ENCODE assay signal across 19 cellular contexts in genomic region chr1:240831922-240832321, GRCh38.
DNase-seq lines count a peak whose midpoint lies in the region; ATAC-seq and TF ChIP-seq lines count a peak whose summit lies in the region.
"Had no signal": no experiment of that assay in that cellular context is flagged by ENCODE, and none has a peak within 500 bp of the region (broad histone marks: within the 10 kb centered on the region; RNA-seq: fewer than 3 reads in every experiment).

No MANE protein-coding gene starts in this region.

- no peaks in the 10 kb centered on the region for H3K4me1 ChIP-seq in PC-9 (replicated peaks; ENCODE audit: insufficient read depth)
- H3K4me1 ChIP-seq: pancreas, vagina had no signal

- ATAC-seq in activated CD8-positive, alpha-beta T cell treated with anti-CD3 and anti-CD28 coated beads for 36 hours = no peak
- ATAC-seq: left colon; mucosa of descending colon; pancreas; stimulated activated naive CD8-positive, alpha-beta T cell treated with anti-CD3 and anti-CD28 coated beads, Interleukin-15, amount 100 ng/mL, for 72 hours had no signal

- H3K4me3 ChIP-seq in PC-9 = no peak overlapping the region
- H3K4me3 ChIP-seq: mucosa of descending colon, pancreas, vagina had no signal

- POLR2A ChIA-PET in PC-9 (lab: Charles Lee; ENCODE audit: unreplicated experiment) = no interaction called here
- POLR2A ChIA-PET in activated CD8-positive, alpha-beta T cell treated with anti-CD3 and anti-CD28 coated beads for 36 hours (lab: Charles Lee) = no interaction called here

- CTCF ChIA-PET in PC-9 (lab: Charles Lee) = interaction anchor here (0.7 kb wide), 1 partner anchor 701 kb away, joined by 5 read pairs; no protein-coding TSS in a partner anchor
- CTCF ChIA-PET in activated CD8-positive, alpha-beta T cell treated with anti-CD3 and anti-CD28 coated beads for 36 hours (lab: Charles Lee) = interaction anchor here (0.8 kb wide), 1 partner anchor 137 kb away, joined by 3 read pairs; no protein-coding TSS in a partner anchor

- H3K9me2 ChIP-seq in PC-9 (ENCODE audit: insufficient read depth) = 0 out of 2 replicates have a peak, but pooled peaks cover 4% of the 10 kb centered on the region

- no TSS peak for BruUV-seq in PC-9 (replicated peaks; lab: Mats Ljungman, UMichigan)

- no peak overlapping the region for H3K4me3 Mint-ChIP-seq in endothelial cell (ENCODE audit: unreplicated experiment)
- no peak overlapping the region for H3K4me3 Mint-ChIP-seq in T-helper 2 cell treated with Interferon-gamma antibody and Interleukin-4, amounts not matched to agents 5 μg/mL and 100 μg/mL, for 36 hours
- no peak overlapping the region for H3K4me3 Mint-ChIP-seq in activated CD8-positive, alpha-beta T cell treated with anti-CD3 and anti-CD28 coated beads for 36 hours
- H3K4me3 Mint-ChIP-seq: stimulated activated naive CD8-positive, alpha-beta T cell treated with anti-CD3 and anti-CD28 coated beads, Interleukin-15, amount 100 ng/mL, for 72 hours had no signal

- H3K27ac Mint-ChIP-seq in endothelial cell (ENCODE audit: unreplicated experiment) = no peak overlapping the region
- H3K27ac Mint-ChIP-seq in T-helper 2 cell treated with Interferon-gamma antibody and Interleukin-4, amounts not matched to agents 5 μg/mL and 100 μg/mL, for 36 hours = no peak overlapping the region
- H3K27ac Mint-ChIP-seq in activated CD8-positive, alpha-beta T cell treated with anti-CD3 and anti-CD28 coated beads for 36 hours = no peak overlapping the region
- H3K27ac Mint-ChIP-seq: stimulated activated naive CD8-positive, alpha-beta T cell treated with anti-CD3 and anti-CD28 coated beads, Interleukin-15, amount 100 ng/mL, for 72 hours had no signal

- TF ChIP-seq CTCF in 22Rv1 (IDR thresholded peaks at IDR 0.05) (peak; percentile 52), PC-9 (conservative IDR thresholded peaks at IDR 0.05) (peak; percentile 22; the same call in 1 of the 2 replicates), endothelial cell (IDR thresholded peaks at IDR 0.05; ENCODE audit: unreplicated experiment) (peak; percentile 11)
- TF ChIP-seq CTCF in activated CD8-positive, alpha-beta T cell treated with anti-CD3 and anti-CD28 coated beads for 36 hours (IDR thresholded peaks at IDR 0.05) = no peak

- no peaks in the 10 kb centered on the region for H3K4me1 Mint-ChIP-seq in endothelial cell (ENCODE audit: unreplicated experiment)
- H3K4me1 Mint-ChIP-seq in T-helper 2 cell treated with Interferon-gamma antibody and Interleukin-4, amounts not matched to agents 5 μg/mL and 100 μg/mL, for 36 hours (ENCODE audit: low read depth) = no peaks in the 10 kb centered on the region
- H3K4me1 Mint-ChIP-seq in activated CD8-positive, alpha-beta T cell treated with anti-CD3 and anti-CD28 coated beads for 36 hours (ENCODE audit: low read depth) = no peaks in the 10 kb centered on the region
- H3K4me1 Mint-ChIP-seq: stimulated activated naive CD8-positive, alpha-beta T cell treated with anti-CD3 and anti-CD28 coated beads, Interleukin-15, amount 100 ng/mL, for 72 hours had no signal

- in situ Hi-C loops in G401 (cut with HindIII; ENCODE audit: low sequenced_read_pairs) = no loop called here

- peaks cover 1% of the 10 kb centered on the region for H3K27me3 Mint-ChIP-seq in endothelial cell (ENCODE audit: unreplicated experiment)
- H3K27me3 Mint-ChIP-seq in T-helper 2 cell treated with Interferon-gamma antibody and Interleukin-4, amounts not matched to agents 5 μg/mL and 100 μg/mL, for 36 hours (ENCODE audit: low read depth) = no peaks in the 10 kb centered on the region
- H3K27me3 Mint-ChIP-seq in activated CD8-positive, alpha-beta T cell treated with anti-CD3 and anti-CD28 coated beads for 36 hours = no peaks in the 10 kb centered on the region
- H3K27me3 Mint-ChIP-seq: stimulated activated naive CD8-positive, alpha-beta T cell treated with anti-CD3 and anti-CD28 coated beads, Interleukin-15, amount 100 ng/mL, for 72 hours had no signal

- H3K79me2 ChIP-seq in PC-9 (ENCODE audit: low read depth) = no peaks in the 10 kb centered on the region

- H3K4me2 ChIP-seq in PC-9 = 0 out of 2 replicates have a peak overlapping the region, but pooled peaks have one; percentile 16

- H3K36me3 Mint-ChIP-seq in endothelial cell (ENCODE audit: low read depth, unreplicated experiment) = no peaks in the 10 kb centered on the region
- no peaks in the 10 kb centered on the region for H3K36me3 Mint-ChIP-seq in T-helper 2 cell treated with Interferon-gamma antibody and Interleukin-4, amounts not matched to agents 5 μg/mL and 100 μg/mL, for 36 hours (ENCODE audit: low read depth)
- H3K36me3 Mint-ChIP-seq in activated CD8-positive, alpha-beta T cell treated with anti-CD3 and anti-CD28 coated beads for 36 hours (ENCODE audit: low read depth) = no peaks in the 10 kb centered on the region

- DNase-seq in G401 (ENCODE audit: low spot score) (peak; percentile 41), PC-9 (no peak), endothelial cell (ENCODE audit: low spot score) (no peak)
- DNase-seq in T-helper 2 cell treated with Interferon-gamma antibody and Interleukin-4, amounts not matched to agents 5 μg/mL and 100 μg/mL, for 36 hours (ENCODE audit: low spot score) = no peak
- no peak for DNase-seq in activated CD8-positive, alpha-beta T cell treated with anti-CD3 and anti-CD28 coated beads for 36 hours
- DNase-seq in stimulated activated CD4-positive, alpha-beta T cell treated with anti-CD3 and anti-CD28 coated beads, Interleukin-4, amount 100 ng/mL, for 24 hours = no peak
- no peak for DNase-seq in effector CD4-positive, alpha-beta T cell
- DNase-seq: activated CD4-positive, CD25-positive, alpha-beta regulatory T cell; KBM-7; left colon; mucosa of descending colon; NCI-H1436 treated with DMSO at 0.1 percent for 48 hours; NCI-H446; pancreas; stimulated activated CD4-positive, alpha-beta T cell treated with anti-CD3 and anti-CD28 coated beads, Interleukin-12 subunit alpha, Interleukin-12 subunit beta, amount 100 ng/mL, for 4 hours; stimulated activated naive CD8-positive, alpha-beta T cell treated with anti-CD3 and anti-CD28 coated beads, Interleukin-15, amount 100 ng/mL, for 72 hours; T-helper 1 cell had no signal

- H3F3A ChIP-seq in PC-9 (ENCODE audit: insufficient read depth, low read depth) = no peaks in the 10 kb centered on the region

- intact Hi-C loops in PC-9 (cut with micrococcal nuclease; ENCODE audit: unreplicated experiment) = loop anchor here (1.0 to 5.0 kb wide), 4 partner anchors 22 to 99 kb away; no protein-coding TSS in a partner anchor
- intact Hi-C loops in activated CD8-positive, alpha-beta T cell treated with anti-CD3 and anti-CD28 coated beads for 36 hours (cut with micrococcal nuclease) = no loop called here

- H3K27ac ChIP-seq in 22Rv1 (no peak overlapping the region), PC-9 (no peak overlapping the region)
- H3K27ac ChIP-seq: pancreas, vagina had no signal

- H3K9me3 Mint-ChIP-seq in endothelial cell (ENCODE audit: unreplicated experiment) = no peaks in the 10 kb centered on the region
- no peaks in the 10 kb centered on the region for H3K9me3 Mint-ChIP-seq in T-helper 2 cell treated with Interferon-gamma antibody and Interleukin-4, amounts not matched to agents 5 μg/mL and 100 μg/mL, for 36 hours
- H3K9me3 Mint-ChIP-seq in activated CD8-positive, alpha-beta T cell treated with anti-CD3 and anti-CD28 coated beads for 36 hours = peaks cover 3% of the 10 kb centered on the region
- H3K9me3 Mint-ChIP-seq: stimulated activated naive CD8-positive, alpha-beta T cell treated with anti-CD3 and anti-CD28 coated beads, Interleukin-15, amount 100 ng/mL, for 72 hours had no signal

- peaks cover 30% of the 10 kb centered on the region; the same call in 1 of the 2 replicates for H3K27me3 ChIP-seq in PC-9 (ENCODE audit: insufficient read depth, low read depth)
- H3K27me3 ChIP-seq: pancreas, vagina had no signal

- no peaks in the 10 kb centered on the region for H3K36me3 ChIP-seq in PC-9 (ENCODE audit: low read depth)
- H3K36me3 ChIP-seq: pancreas, vagina had no signal

- H3K9me3 ChIP-seq in PC-9 (ENCODE audit: insufficient read depth, low read depth) = no peaks in the 10 kb centered on the region
- H3K9me3 ChIP-seq: mucosa of descending colon, pancreas, vagina had no signal

- no peaks in the 10 kb centered on the region for H4K20me1 ChIP-seq in PC-9 (ENCODE audit: insufficient read depth)

- no peak overlapping the region for H2AFZ ChIP-seq in PC-9
